ENCODE assay signal across 9 cellular contexts in genomic region chr2:216083464-216084279, GRCh38. TPM values are rescaled to one million over a fixed set of nuclear protein-coding genes. Genes with fewer than 3 reads are reported as not detected.
DNase-seq lines count a peak whose midpoint lies in the region; ATAC-seq and TF ChIP-seq lines count a peak whose summit lies in the region.
"Had no signal": no experiment of that assay in that cellular context is flagged by ENCODE, and none has a peak within 500 bp of the region (broad histone marks: within the 10 kb centered on the region; RNA-seq: fewer than 3 reads in every experiment).

No MANE protein-coding gene starts in this region.

- peak overlapping the region in 50 of 59 donors; percentile 16 to 87 (median 68) for H3K27ac ChIP-seq in dorsolateral prefrontal cortex
- H3K27ac ChIP-seq in gastrocnemius medialis: no peak overlapping the region
- H3K27ac ChIP-seq: 22Rv1 had no signal

- TF ChIP-seq CTCF in dorsolateral prefrontal cortex (IDR thresholded peaks at IDR 0.05 in 54 of 56, conservative IDR thresholded peaks at IDR 0.05 in 2 of 56; ENCODE audit: low read depth in 1 of 56, partially characterized antibody in 56 of 56) (no peak), osteocyte (IDR thresholded peaks at IDR 0.05) (no peak), gastrocnemius medialis (IDR thresholded peaks at IDR 0.05 in 4 of 5, conservative IDR thresholded peaks at IDR 0.05 in 1 of 5) (no peak)

- no peaks in the 10 kb centered on the region for H3K36me3 ChIP-seq in gastrocnemius medialis

- H3K4me3 ChIP-seq in dorsolateral prefrontal cortex (peak overlapping the region in 48 of 59 donors; percentile 2 to 96 (median 84)), gastrocnemius medialis (no peak overlapping the region)

- DNase-seq in NCI-H1417 (lab: John Stamatoyannopoulos, UW) (peak; percentile 2 to 63 (median 48)), NCI-H1417 treated with DMSO at 0.1 percent for 48 hours (lab: John Stamatoyannopoulos, UW) (no peak), NCI-H345 (lab: John Stamatoyannopoulos, UW) (peak; percentile 48), dorsolateral prefrontal cortex (no peak), osteocyte (ENCODE audit: extremely low spot score, unreplicated experiment) (no peak), gastrocnemius medialis (no peak)

- H3K4me1 Mint-ChIP-seq in osteocyte (ENCODE audit: unreplicated experiment): peaks cover 37% of the 10 kb centered on the region

- ATAC-seq in GM21360 (IDR thresholded peaks at IDR 0.05; ENCODE audit: unreplicated experiment) (no peak), GM18858 (IDR thresholded peaks at IDR 0.05; ENCODE audit: unreplicated experiment) (no peak), gastrocnemius medialis (no peak)

- no peaks in the 10 kb centered on the region for H3K9me3 Mint-ChIP-seq in osteocyte (ENCODE audit: unreplicated experiment)

- in situ Hi-C loops in gastrocnemius medialis (cut with MboI; ENCODE audit: low sequenced_read_pairs in 4 of 4): no loop called here

- no peaks in the 10 kb centered on the region for H3K36me3 Mint-ChIP-seq in osteocyte (ENCODE audit: unreplicated experiment)

- peaks cover 9 to 17% of the 10 kb centered on the region in 2 donors for H3K4me1 ChIP-seq in gastrocnemius medialis

- H3K27me3 ChIP-seq in dorsolateral prefrontal cortex (no peaks in the 10 kb centered on the region), gastrocnemius medialis (no peaks in the 10 kb centered on the region)

- H3K27ac Mint-ChIP-seq in osteocyte (ENCODE audit: unreplicated experiment): peak overlapping the region; percentile 38

- intact Hi-C loops in dorsolateral prefrontal cortex (cut with DNase I): loop anchor here in 1 of 2 donors (2.0 kb wide), 1 partner anchor 23 kb away; no protein-coding TSS in a partner anchor
- intact Hi-C loops in gastrocnemius medialis (cut with DNase I; ENCODE audit: low total_unique reads): loop anchor here (2.0 kb wide), 1 partner anchor 31 kb away; no protein-coding TSS in a partner anchor

- no peak for TF ChIP-seq POLR2A in gastrocnemius medialis (IDR thresholded peaks at IDR 0.05)

- H3K4me3 Mint-ChIP-seq in osteocyte (ENCODE audit: unreplicated experiment): no peak overlapping the region

- no peaks in the 10 kb centered on the region for H3K27me3 Mint-ChIP-seq in osteocyte (ENCODE audit: unreplicated experiment)

- H3K9me3 ChIP-seq in gastrocnemius medialis: no peaks in the 10 kb centered on the region

RNA-seq across cellular contexts. Expression of gene TMEM169, which starts 2.0 kb away (rescaled TPM):
- total RNA-seq in dorsolateral prefrontal cortex (10 to 100 TPM in 57 of 120 experiments, 1 to 10 TPM in 63; 3.1 to 15.6 (median 9.6) TPM), osteocyte (1.5 and 2.3 TPM in 2 replicates), gastrocnemius medialis (not detected)

RNA-seq across cellular contexts. Expression of gene PECR, which starts 2.1 kb away (rescaled TPM):
- 10 to 100 TPM in 119 of 120 experiments, 1 to 10 TPM in 1; 8.9 to 25.8 (median 16.2) TPM for total RNA-seq in dorsolateral prefrontal cortex
- total RNA-seq in osteocyte: 6.6 and 9.0 TPM in 2 replicates
- 1 to 10 TPM in 2 of 4 donors, under 1 TPM in 2; 0.42 to 7.5 (median 1.5) TPM for total RNA-seq in gastrocnemius medialis

RNA-seq across cellular contexts. Expression of gene XRCC5, which starts 25.5 kb away (rescaled TPM):
- total RNA-seq in dorsolateral prefrontal cortex: 100 to 1,000 TPM; 119 to 262 (median 192) TPM
- total RNA-seq in osteocyte: 224 and 234 TPM in 2 replicates
- total RNA-seq in gastrocnemius medialis: 100 to 1,000 TPM; 131 to 157 (median 141) TPM

Comparison
In these comparisons a context has a peak if more than half of its experiments do, and no peak if none do; other contexts are left out.
1. DNase-seq: peak in NCI-H1417 (3 of 3) and NCI-H345 (single experiment); none in NCI-H1417 treated with DMSO at 0.1 percent for 48 hours (single experiment), dorsolateral prefrontal cortex (0 of 10), osteocyte (single experiment) and gastrocnemius medialis (0 of 2).
2. H3K27ac ChIP-seq: peak in dorsolateral prefrontal cortex (50 of 59); none in gastrocnemius medialis (0 of 4).
3. H3K4me3 ChIP-seq: peak in dorsolateral prefrontal cortex (48 of 59); none in gastrocnemius medialis (0 of 4).